1 cellular context compared by ENCODE assay signal in genomic region chr3:195542691-195543641, GRCh38.
TF ChIP-seq lines count a peak whose summit lies in the region.

TSS of gene PPP1R2 (minus strand) at chr3:195543325. CDS start at chr3:195543025, 300 bp downstream.

TF ChIP-seq in HepG2, 621 proteins besides CTCF, POLR2A, EP300 and RAD21 (continued from another document and continues in another):
- TF ChIP-seq ZNF83 (CRISPR knock-in tag; IDR thresholded peaks at IDR 0.05; ENCODE audit: borderline replicate concordance) (no peak), RAD51 (IDR thresholded peaks at IDR 0.05; ENCODE audit: borderline replicate concordance) (no peak), HHEX (CRISPR knock-in tag; IDR thresholded peaks at IDR 0.05) (no peak), KLF13 (CRISPR knock-in tag; IDR thresholded peaks at IDR 0.05) (no peak), ZNF138 (CRISPR knock-in tag; IDR thresholded peaks at IDR 0.05; ENCODE audit: low read depth) (peak; percentile 89; the same call in 1 of the 2 replicates), KMT2B (CRISPR knock-in tag; IDR thresholded peaks at IDR 0.05) (peak; percentile 77), ATM (IDR thresholded peaks at IDR 0.05; ENCODE audit: borderline replicate concordance) (no peak), SNAPC2 (CRISPR knock-in tag; IDR thresholded peaks at IDR 0.05) (no peak), MBNL3 (CRISPR knock-in tag; conservative IDR thresholded peaks at IDR 0.05) (no peak), EHMT2 (IDR thresholded peaks at IDR 0.05; ENCODE audit: borderline replicate concordance, low read depth, low read length) (no peak), ZNF256 (CRISPR knock-in tag; conservative IDR thresholded peaks at IDR 0.05) (0 out of 2 replicates have a peak, but pooled peaks have one; percentile 78), SMARCC2 (IDR thresholded peaks at IDR 0.05) (no peak), SSRP1 (CRISPR knock-in tag; IDR thresholded peaks at IDR 0.05) (no peak), ZNF430 (CRISPR knock-in tag; IDR thresholded peaks at IDR 0.05) (no peak), ZNF674 (CRISPR knock-in tag; IDR thresholded peaks at IDR 0.05; ENCODE audit: low read depth) (no peak), ARID2 (CRISPR knock-in tag; IDR thresholded peaks at IDR 0.05; ENCODE audit: borderline replicate concordance) (0 out of 2 replicates have a peak, but pooled peaks have one; percentile 79), ZNF235 (CRISPR knock-in tag; IDR thresholded peaks at IDR 0.05; ENCODE audit: borderline replicate concordance) (no peak), MTA3 (CRISPR knock-in tag; IDR thresholded peaks at IDR 0.05) (no peak), ZNF234 (CRISPR knock-in tag; conservative IDR thresholded peaks at IDR 0.05) (no peak), ZNF34 (CRISPR knock-in tag; IDR thresholded peaks at IDR 0.05; ENCODE audit: borderline replicate concordance) (no peak), ZFP62 (CRISPR knock-in tag; IDR thresholded peaks at IDR 0.05) (no peak), ZNF781 (CRISPR knock-in tag; IDR thresholded peaks at IDR 0.05; ENCODE audit: borderline replicate concordance, not compliant biosample characterization) (peak; percentile 84), KDM3A (CRISPR knock-in tag; IDR thresholded peaks at IDR 0.05; ENCODE audit: low read depth) (peak; percentile 78), ZNF75D (CRISPR knock-in tag; IDR thresholded peaks at IDR 0.05; ENCODE audit: borderline replicate concordance) (no peak), CCAR2 (optimal IDR thresholded peaks at IDR 0.05; ENCODE audit: low read depth, low read length) (no peak), TOPORS (CRISPR knock-in tag; IDR thresholded peaks at IDR 0.05) (no peak), ZNF331 (CRISPR knock-in tag; IDR thresholded peaks at IDR 0.05) (peak; percentile 59; the same call in 1 of the 2 replicates), WIZ (CRISPR knock-in tag; IDR thresholded peaks at IDR 0.05) (no peak), ARNTL (CRISPR knock-in tag; IDR thresholded peaks at IDR 0.05) (no peak), ATF7-NPFF (CRISPR knock-in tag; IDR thresholded peaks at IDR 0.05; ENCODE audit: low read depth) (peak; percentile 89), ZNF572 (CRISPR knock-in tag; IDR thresholded peaks at IDR 0.05) (no peak), NFKBIZ (CRISPR knock-in tag; IDR thresholded peaks at IDR 0.05) (0 out of 2 replicates have a peak, but pooled peaks have one; percentile 20), IRF2 (CRISPR knock-in tag; IDR thresholded peaks at IDR 0.05) (no peak), BATF2 (CRISPR knock-in tag; IDR thresholded peaks at IDR 0.05) (no peak; the same call in 1 of the 2 replicates), ZNF484 (CRISPR knock-in tag; IDR thresholded peaks at IDR 0.05; ENCODE audit: borderline replicate concordance, low read depth) (no peak), SAFB2 (CRISPR knock-in tag; IDR thresholded peaks at IDR 0.05; ENCODE audit: borderline replicate concordance, low read depth) (peak; percentile 83; the same call in 1 of the 2 replicates), TCF12 (IDR thresholded peaks at IDR 0.05) (no peak), TCF12 (CRISPR knock-in tag; IDR thresholded peaks at IDR 0.05) (0 out of 2 replicates have a peak, but pooled peaks have one; percentile 77), ZNF747 (CRISPR knock-in tag; IDR thresholded peaks at IDR 0.05; ENCODE audit: borderline replicate concordance) (no peak), ZNF749 (CRISPR knock-in tag; IDR thresholded peaks at IDR 0.05; ENCODE audit: borderline replicate concordance) (0 out of 2 replicates have a peak, but pooled peaks have one; percentile 21), ZNF367 (CRISPR knock-in tag; IDR thresholded peaks at IDR 0.05; ENCODE audit: borderline replicate concordance) (0 out of 2 replicates have a peak, but pooled peaks have one; percentile 78), CSRNP1 (CRISPR knock-in tag; IDR thresholded peaks at IDR 0.05) (no peak; the same call in 1 of the 2 replicates), SRSF4 (IDR thresholded peaks at IDR 0.05; ENCODE audit: low read depth, low read length, poor library complexity, severe bottlenecking) (no peak), ZNF496 (CRISPR knock-in tag; IDR thresholded peaks at IDR 0.05; ENCODE audit: insufficient replicate concordance) (no peak), FLYWCH1 (CRISPR knock-in tag; IDR thresholded peaks at IDR 0.05) (no peak), ZNF224 (CRISPR knock-in tag; IDR thresholded peaks at IDR 0.05) (no peak), RFXANK (CRISPR knock-in tag; IDR thresholded peaks at IDR 0.05) (no peak), ZKSCAN5 (CRISPR knock-in tag; IDR thresholded peaks at IDR 0.05) (no peak), AGO2 (optimal IDR thresholded peaks at IDR 0.05; ENCODE audit: low read depth, low read length) (peak; percentile 80)
- TF ChIP-seq, protein P1, sequence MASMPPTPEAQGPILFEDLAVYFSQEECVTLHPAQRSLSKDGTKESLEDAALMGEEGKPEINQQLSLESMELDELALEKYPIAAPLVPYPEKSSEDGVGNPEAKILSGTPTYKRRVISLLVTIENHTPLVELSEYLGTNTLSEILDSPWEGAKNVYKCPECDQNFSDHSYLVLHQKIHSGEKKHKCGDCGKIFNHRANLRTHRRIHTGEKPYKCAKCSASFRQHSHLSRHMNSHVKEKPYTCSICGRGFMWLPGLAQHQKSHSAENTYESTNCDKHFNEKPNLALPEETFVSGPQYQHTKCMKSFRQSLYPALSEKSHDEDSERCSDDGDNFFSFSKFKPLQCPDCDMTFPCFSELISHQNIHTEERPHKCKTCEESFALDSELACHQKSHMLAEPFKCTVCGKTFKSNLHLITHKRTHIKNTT (CRISPR knock-in tag; IDR thresholded peaks at IDR 0.05) = no peak
- TF ChIP-seq, protein P2, sequence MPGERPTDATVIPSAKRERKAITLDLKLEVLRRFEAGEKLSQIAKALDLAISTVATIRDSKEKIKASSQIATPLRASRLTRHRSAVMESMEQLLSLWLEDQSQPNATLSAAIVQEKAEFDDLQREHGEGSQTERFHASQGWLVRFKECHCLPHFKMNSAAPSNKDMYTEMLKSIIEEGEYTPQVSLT (CRISPR knock-in tag; IDR thresholded peaks at IDR 0.05; ENCODE audit: borderline replicate concordance, low read depth) = no peak
- TF ChIP-seq, protein P3, sequence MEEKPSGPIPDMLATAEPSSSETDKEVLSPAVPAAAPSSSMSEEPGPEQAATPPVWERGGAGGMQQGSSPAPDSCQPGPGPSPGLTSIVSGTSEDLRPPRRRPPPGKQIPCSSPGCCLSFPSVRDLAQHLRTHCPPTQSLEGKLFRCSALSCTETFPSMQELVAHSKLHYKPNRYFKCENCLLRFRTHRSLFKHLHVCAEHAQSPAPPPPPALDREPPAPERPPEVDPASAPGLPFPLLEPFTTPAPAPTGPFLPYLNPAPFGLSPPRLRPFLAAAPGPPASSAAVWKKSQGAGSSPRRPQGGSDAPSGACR (CRISPR knock-in tag; IDR thresholded peaks at IDR 0.05) = peak; percentile 87; the same call in 1 of the 2 replicates
- TF ChIP-seq, protein P4, sequence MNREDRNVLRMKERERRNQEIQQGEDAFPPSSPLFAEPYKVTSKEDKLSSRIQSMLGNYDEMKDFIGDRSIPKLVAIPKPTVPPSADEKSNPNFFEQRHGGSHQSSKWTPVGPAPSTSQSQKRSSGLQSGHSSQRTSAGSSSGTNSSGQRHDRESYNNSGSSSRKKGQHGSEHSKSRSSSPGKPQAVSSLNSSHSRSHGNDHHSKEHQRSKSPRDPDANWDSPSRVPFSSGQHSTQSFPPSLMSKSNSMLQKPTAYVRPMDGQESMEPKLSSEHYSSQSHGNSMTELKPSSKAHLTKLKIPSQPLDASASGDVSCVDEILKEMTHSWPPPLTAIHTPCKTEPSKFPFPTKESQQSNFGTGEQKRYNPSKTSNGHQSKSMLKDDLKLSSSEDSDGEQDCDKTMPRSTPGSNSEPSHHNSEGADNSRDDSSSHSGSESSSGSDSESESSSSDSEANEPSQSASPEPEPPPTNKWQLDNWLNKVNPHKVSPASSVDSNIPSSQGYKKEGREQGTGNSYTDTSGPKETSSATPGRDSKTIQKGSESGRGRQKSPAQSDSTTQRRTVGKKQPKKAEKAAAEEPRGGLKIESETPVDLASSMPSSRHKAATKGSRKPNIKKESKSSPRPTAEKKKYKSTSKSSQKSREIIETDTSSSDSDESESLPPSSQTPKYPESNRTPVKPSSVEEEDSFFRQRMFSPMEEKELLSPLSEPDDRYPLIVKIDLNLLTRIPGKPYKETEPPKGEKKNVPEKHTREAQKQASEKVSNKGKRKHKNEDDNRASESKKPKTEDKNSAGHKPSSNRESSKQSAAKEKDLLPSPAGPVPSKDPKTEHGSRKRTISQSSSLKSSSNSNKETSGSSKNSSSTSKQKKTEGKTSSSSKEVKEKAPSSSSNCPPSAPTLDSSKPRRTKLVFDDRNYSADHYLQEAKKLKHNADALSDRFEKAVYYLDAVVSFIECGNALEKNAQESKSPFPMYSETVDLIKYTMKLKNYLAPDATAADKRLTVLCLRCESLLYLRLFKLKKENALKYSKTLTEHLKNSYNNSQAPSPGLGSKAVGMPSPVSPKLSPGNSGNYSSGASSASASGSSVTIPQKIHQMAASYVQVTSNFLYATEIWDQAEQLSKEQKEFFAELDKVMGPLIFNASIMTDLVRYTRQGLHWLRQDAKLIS (CRISPR knock-in tag; IDR thresholded peaks at IDR 0.05) = peak; percentile 54; the same call in 1 of the 2 replicates
- TF ChIP-seq, protein P5, sequence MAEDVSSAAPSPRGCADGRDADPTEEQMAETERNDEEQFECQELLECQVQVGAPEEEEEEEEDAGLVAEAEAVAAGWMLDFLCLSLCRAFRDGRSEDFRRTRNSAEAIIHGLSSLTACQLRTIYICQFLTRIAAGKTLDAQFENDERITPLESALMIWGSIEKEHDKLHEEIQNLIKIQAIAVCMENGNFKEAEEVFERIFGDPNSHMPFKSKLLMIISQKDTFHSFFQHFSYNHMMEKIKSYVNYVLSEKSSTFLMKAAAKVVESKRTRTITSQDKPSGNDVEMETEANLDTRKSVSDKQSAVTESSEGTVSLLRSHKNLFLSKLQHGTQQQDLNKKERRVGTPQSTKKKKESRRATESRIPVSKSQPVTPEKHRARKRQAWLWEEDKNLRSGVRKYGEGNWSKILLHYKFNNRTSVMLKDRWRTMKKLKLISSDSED (CRISPR knock-in tag; IDR thresholded peaks at IDR 0.05) = no peak
- TF ChIP-seq, protein P6, sequence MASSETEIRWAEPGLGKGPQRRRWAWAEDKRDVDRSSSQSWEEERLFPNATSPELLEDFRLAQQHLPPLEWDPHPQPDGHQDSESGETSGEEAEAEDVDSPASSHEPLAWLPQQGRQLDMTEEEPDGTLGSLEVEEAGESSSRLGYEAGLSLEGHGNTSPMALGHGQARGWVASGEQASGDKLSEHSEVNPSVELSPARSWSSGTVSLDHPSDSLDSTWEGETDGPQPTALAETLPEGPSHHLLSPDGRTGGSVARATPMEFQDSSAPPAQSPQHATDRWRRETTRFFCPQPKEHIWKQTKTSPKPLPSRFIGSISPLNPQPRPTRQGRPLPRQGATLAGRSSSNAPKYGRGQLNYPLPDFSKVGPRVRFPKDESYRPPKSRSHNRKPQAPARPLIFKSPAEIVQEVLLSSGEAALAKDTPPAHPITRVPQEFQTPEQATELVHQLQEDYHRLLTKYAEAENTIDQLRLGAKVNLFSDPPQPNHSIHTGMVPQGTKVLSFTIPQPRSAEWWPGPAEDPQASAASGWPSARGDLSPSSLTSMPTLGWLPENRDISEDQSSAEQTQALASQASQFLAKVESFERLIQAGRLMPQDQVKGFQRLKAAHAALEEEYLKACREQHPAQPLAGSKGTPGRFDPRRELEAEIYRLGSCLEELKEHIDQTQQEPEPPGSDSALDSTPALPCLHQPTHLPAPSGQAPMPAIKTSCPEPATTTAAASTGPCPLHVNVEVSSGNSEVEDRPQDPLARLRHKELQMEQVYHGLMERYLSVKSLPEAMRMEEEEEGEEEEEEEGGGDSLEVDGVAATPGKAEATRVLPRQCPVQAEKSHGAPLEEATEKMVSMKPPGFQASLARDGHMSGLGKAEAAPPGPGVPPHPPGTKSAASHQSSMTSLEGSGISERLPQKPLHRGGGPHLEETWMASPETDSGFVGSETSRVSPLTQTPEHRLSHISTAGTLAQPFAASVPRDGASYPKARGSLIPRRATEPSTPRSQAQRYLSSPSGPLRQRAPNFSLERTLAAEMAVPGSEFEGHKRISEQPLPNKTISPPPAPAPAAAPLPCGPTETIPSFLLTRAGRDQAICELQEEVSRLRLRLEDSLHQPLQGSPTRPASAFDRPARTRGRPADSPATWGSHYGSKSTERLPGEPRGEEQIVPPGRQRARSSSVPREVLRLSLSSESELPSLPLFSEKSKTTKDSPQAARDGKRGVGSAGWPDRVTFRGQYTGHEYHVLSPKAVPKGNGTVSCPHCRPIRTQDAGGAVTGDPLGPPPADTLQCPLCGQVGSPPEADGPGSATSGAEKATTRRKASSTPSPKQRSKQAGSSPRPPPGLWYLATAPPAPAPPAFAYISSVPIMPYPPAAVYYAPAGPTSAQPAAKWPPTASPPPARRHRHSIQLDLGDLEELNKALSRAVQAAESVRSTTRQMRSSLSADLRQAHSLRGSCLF (CRISPR knock-in tag; IDR thresholded peaks at IDR 0.05; ENCODE audit: borderline replicate concordance) = 0 out of 2 replicates have a peak, but pooled peaks have one; percentile 63
- TF ChIP-seq, protein P7, sequence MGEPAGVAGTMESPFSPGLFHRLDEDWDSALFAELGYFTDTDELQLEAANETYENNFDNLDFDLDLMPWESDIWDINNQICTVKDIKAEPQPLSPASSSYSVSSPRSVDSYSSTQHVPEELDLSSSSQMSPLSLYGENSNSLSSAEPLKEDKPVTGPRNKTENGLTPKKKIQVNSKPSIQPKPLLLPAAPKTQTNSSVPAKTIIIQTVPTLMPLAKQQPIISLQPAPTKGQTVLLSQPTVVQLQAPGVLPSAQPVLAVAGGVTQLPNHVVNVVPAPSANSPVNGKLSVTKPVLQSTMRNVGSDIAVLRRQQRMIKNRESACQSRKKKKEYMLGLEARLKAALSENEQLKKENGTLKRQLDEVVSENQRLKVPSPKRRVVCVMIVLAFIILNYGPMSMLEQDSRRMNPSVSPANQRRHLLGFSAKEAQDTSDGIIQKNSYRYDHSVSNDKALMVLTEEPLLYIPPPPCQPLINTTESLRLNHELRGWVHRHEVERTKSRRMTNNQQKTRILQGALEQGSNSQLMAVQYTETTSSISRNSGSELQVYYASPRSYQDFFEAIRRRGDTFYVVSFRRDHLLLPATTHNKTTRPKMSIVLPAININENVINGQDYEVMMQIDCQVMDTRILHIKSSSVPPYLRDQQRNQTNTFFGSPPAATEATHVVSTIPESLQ (CRISPR knock-in tag; conservative IDR thresholded peaks at IDR 0.05) = no peak
